7 cellular contexts compared by ENCODE assay signal in the genomic region with DNA sequence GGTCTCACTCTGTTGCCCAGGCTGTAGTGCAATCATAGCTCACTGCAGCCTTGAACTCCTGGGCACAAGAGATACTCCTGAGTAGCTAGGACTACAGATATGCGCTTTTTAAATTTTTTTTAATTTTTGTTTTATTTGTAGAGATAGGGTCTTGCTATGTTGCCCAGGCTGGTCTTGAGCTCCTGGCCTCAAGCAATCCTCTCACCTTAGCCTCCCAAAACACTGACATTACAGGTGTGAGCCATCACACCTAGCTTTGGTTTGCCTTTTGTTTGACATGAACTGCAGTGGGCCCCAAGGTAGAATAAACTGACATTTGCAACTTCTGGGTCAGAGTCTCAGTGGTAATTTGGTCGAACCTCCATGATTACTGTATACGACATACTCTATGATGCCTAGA.
"Had no signal": no experiment of that assay in that cellular context is flagged by ENCODE, and none has a peak within 500 bp of the region (broad histone marks: within the 10 kb centered on the region; RNA-seq: fewer than 3 reads in every experiment).

No MANE protein-coding gene starts in this region.

- H3K4me3 ChIP-seq: GM23338 had no signal

- H3K4me1 Mint-ChIP-seq: GM23338, H9 had no signal

- H3K27ac ChIP-seq: HL-60 had no signal

- H3K4me3 Mint-ChIP-seq: GM23338, H9, HFFc6 had no signal

- DNase-seq: H9, HCEC 1CT, HFFc6, IMR-90, KBM-7 had no signal

- ATAC-seq: GM23338 had no signal

- H3K9me3 Mint-ChIP-seq: GM23338, H9, HFFc6 had no signal

- H3K27ac Mint-ChIP-seq: HFFc6 had no signal
